20 cellular contexts compared by ENCODE assay signal in genomic region chr3:47525617-47526016, GRCh38. TPM values are rescaled to one million over a fixed set of nuclear protein-coding genes. Genes with fewer than 3 reads are reported as not detected.
DNase-seq lines count a peak whose midpoint lies in the region; ATAC-seq and TF ChIP-seq lines count a peak whose summit lies in the region.
"Had no signal": no experiment of that assay in that cellular context is flagged by ENCODE, and none has a peak within 500 bp of the region (broad histone marks: within the 10 kb centered on the region; RNA-seq: fewer than 3 reads in every experiment).

No MANE protein-coding gene starts in this region.

- ATAC-seq in right lobe of liver (no peak), SK-N-SH treated with all-trans-retinoic acid at 6 μM for 48 hours (no peak)
- ATAC-seq: A549; CD8-positive, alpha-beta T cell; GM23338; HCT116 had no signal

- H3K27ac ChIP-seq in BLaER1 treated with 17β-estradiol and CSF1 and Interleukin-3, amounts not matched to agents 10 nM and 100 nM = no peak overlapping the region
- no peak overlapping the region for H3K27ac ChIP-seq in right lobe of liver
- H3K27ac ChIP-seq: A549, C4-2B had no signal

- no peak for TF ChIP-seq POLR2A in right lobe of liver (IDR thresholded peaks at IDR 0.05)

- DNase-seq in myocyte (ENCODE audit: low read depth) (peak; percentile 27), posterior vena cava (ENCODE audit: low spot score) (peak; percentile 58), right lobe of liver (no peak), LoVo (ENCODE audit: low spot score) (no peak)
- DNase-seq: 8988T; ACHN; AML-193; BE2C; Caco-2; CD4-positive, CD25-positive, alpha-beta regulatory T cell; CD8-positive, alpha-beta T cell; DMS153; DND-41; H9 had no signal

- WGBS in right lobe of liver (ENCODE audit: insufficient coverage, low coverage, low lambda C conversion rate, missing lambda C conversion rate) = 82% methylated on average over 4 of the region's 4 CpGs

- no peak for TF ChIP-seq CTCF in right lobe of liver (IDR thresholded peaks at IDR 0.05)

- peaks cover 15 to 35% (median 23%) of the 10 kb centered on the region in 10 experiments for H3K4me1 ChIP-seq in BLaER1 treated with 17β-estradiol and CSF1 and Interleukin-3, amounts not matched to agents 10 nM and 100 nM
- no peaks in the 10 kb centered on the region for H3K4me1 ChIP-seq in right lobe of liver
- H3K4me1 ChIP-seq: BE2C had no signal

- H3K27me3 ChIP-seq in BLaER1 treated with 17β-estradiol and CSF1 and Interleukin-3, amounts not matched to agents 10 nM and 100 nM = no peaks in the 10 kb centered on the region
- H3K27me3 ChIP-seq in right lobe of liver = no peaks in the 10 kb centered on the region
- H3K27me3 ChIP-seq: BE2C had no signal

- H3K36me3 ChIP-seq in BLaER1 treated with 17β-estradiol and CSF1 and Interleukin-3, amounts not matched to agents 10 nM and 100 nM = no peaks in the 10 kb centered on the region
- H3K36me3 ChIP-seq in right lobe of liver = no peaks in the 10 kb centered on the region
- H3K36me3 ChIP-seq: BE2C had no signal

- intact Hi-C loops in posterior vena cava (cut with DNase I) = loop anchor here in 1 of 2 donors (10.0 kb wide), 1 partner anchor 139 kb away; no protein-coding TSS in a partner anchor
- intact Hi-C loops in right lobe of liver (cut with DNase I) = loop anchor here in 1 of 2 donors (10.0 kb wide), 1 partner anchor 269 kb away; no protein-coding TSS in a partner anchor

- H4K20me1 ChIP-seq in BLaER1 treated with 17β-estradiol and CSF1 and Interleukin-3, amounts not matched to agents 10 nM and 100 nM = no peaks in the 10 kb centered on the region

- peaks cover 0 to 25% (median 14%) of the 10 kb centered on the region in 11 experiments; a peak in 13 of 22 replicates for H3K9me3 ChIP-seq in BLaER1 treated with 17β-estradiol and CSF1 and Interleukin-3, amounts not matched to agents 10 nM and 100 nM (replicated peaks in 1 of 11)
- H3K9me3 ChIP-seq in right lobe of liver = no peaks in the 10 kb centered on the region
- H3K9me3 ChIP-seq: A549, BE2C, Caco-2 had no signal

- H3K9ac ChIP-seq in BLaER1 treated with 17β-estradiol and CSF1 and Interleukin-3, amounts not matched to agents 10 nM and 100 nM = no peak overlapping the region

- peak overlapping the region in 7 of 11 experiments; percentile 1 to 56 (median 23); a peak in 10 of 22 replicates for H3K4me2 ChIP-seq in BLaER1 treated with 17β-estradiol and CSF1 and Interleukin-3, amounts not matched to agents 10 nM and 100 nM
- H3K4me2 ChIP-seq: A549, GM23338 had no signal

- H3K4me3 ChIP-seq in BLaER1 treated with 17β-estradiol and CSF1 and Interleukin-3, amounts not matched to agents 10 nM and 100 nM = no peak overlapping the region
- no peak overlapping the region for H3K4me3 ChIP-seq in right lobe of liver
- H3K4me3 ChIP-seq: A549, GM23338 had no signal

TF ChIP-seq in SK-N-SH treated with all-trans-retinoic acid at 6 μM for 48 hours, 23 proteins besides CTCF, POLR2A, EP300 and RAD21 (continues in another document):
- TF ChIP-seq PATZ1 (CRISPR knock-in tag; IDR thresholded peaks at IDR 0.05; ENCODE audit: borderline replicate concordance) (no peak), TCF4 (CRISPR knock-in tag; IDR thresholded peaks at IDR 0.05; ENCODE audit: borderline replicate concordance) (no peak), ESRRG (CRISPR knock-in tag; IDR thresholded peaks at IDR 0.05) (no peak), GLIS3 (CRISPR knock-in tag; IDR thresholded peaks at IDR 0.05) (no peak), ISL1 (CRISPR knock-in tag; IDR thresholded peaks at IDR 0.05) (no peak), CSDC2 (CRISPR knock-in tag; IDR thresholded peaks at IDR 0.05) (no peak), POU6F1 (CRISPR knock-in tag; IDR thresholded peaks at IDR 0.05; ENCODE audit: borderline replicate concordance, low read depth) (no peak), ZNF70 (CRISPR knock-in tag; IDR thresholded peaks at IDR 0.05) (no peak), CREB5 (CRISPR knock-in tag; IDR thresholded peaks at IDR 0.05; ENCODE audit: low read depth) (no peak), TSHZ2 (CRISPR knock-in tag; IDR thresholded peaks at IDR 0.05) (no peak), ZNF565 (CRISPR knock-in tag; conservative IDR thresholded peaks at IDR 0.05; ENCODE audit: low read depth) (no peak), ZFP3 (CRISPR knock-in tag; IDR thresholded peaks at IDR 0.05) (no peak)

RNA-seq across cellular contexts. Expression of gene ELP6, which starts 12.1 kb away (rescaled TPM):
- 20.7 and 26.7 TPM in 2 replicates for total RNA-seq in myocyte
- 45.0 TPM for polyA plus RNA-seq in myocyte (2012)
- 10 to 100 TPM; 15.1 to 20.5 TPM for total RNA-seq in posterior vena cava
- total RNA-seq in right lobe of liver = 10 to 100 TPM; 10.1 to 18.1 (median 13.9) TPM

RNA-seq across cellular contexts. Expression of gene SCAP, which starts 49.9 kb away (rescaled TPM):
- total RNA-seq in myocyte (77.3 and 98.8 TPM in 2 replicates), posterior vena cava (10 to 100 TPM; 49.8 to 50.8 TPM), right lobe of liver (10 to 100 TPM; 48.8 to 85.1 (median 78.9) TPM)
- 59.8 TPM for polyA plus RNA-seq in myocyte (2012)

RNA-seq across cellular contexts. Expression of gene CSPG5, which starts 53.0 kb away (rescaled TPM):
- total RNA-seq in myocyte (0.45 and 1.0 TPM in 2 replicates), posterior vena cava (1 to 10 TPM in 1 of 2 donors, under 1 TPM in 1; 0.51 to 1.2 TPM), right lobe of liver (under 1 TPM in 5 of 6 experiments, not detected in 1; 0.18 to 0.39 (median 0.25) TPM)
- polyA plus RNA-seq in myocyte (2012) = 0.61 TPM
- total RNA-seq: CD4-positive, CD25-positive, alpha-beta regulatory T cell had no signal

Comparison
In these comparisons a context has a peak if more than half of its experiments do, and no peak if none do; other contexts are left out.
1. DNase-seq: peak in myocyte (single experiment) and posterior vena cava (single experiment); none in right lobe of liver (0 of 3) and LoVo (single experiment).